Comparison of ENCODE assay signal across 8 cellular contexts in the genomic region with DNA sequence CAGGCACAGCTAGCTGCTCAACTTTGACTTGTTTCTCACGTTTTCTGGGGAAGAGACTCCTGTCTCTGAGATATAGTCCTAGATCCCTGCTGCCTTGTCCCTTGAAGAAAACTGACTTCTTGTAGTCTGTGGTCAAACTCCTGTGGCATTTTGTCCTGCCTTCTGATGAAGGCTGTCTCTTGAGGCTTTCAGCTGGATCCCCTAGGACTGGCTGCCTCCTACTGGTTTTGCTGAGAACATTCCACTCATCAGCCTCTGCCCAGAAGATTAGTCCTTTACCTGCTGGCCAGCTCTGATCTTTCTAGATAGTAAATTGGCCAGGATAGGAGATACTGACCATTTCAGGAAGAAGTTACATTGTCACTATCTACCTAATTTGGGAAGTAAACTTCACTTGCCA.
A peak's percentile ranks its signal among the peaks of the same experiment; 100 is the strongest.
DNase-seq lines count a peak whose midpoint lies in the region; ATAC-seq and TF ChIP-seq lines count a peak whose summit lies in the region.

No MANE protein-coding gene starts in this region.

- no peaks in the 10 kb centered on the region for H3K4me1 ChIP-seq in uterus
- H3K4me1 ChIP-seq in stomach: no peaks in the 10 kb centered on the region

- peak; percentile 53 for ATAC-seq in GM19395 (IDR thresholded peaks at IDR 0.05; ENCODE audit: unreplicated experiment)

- peak; percentile 7 for DNase-seq in Daoy (ENCODE audit: low read depth)
- peak; percentile 47 for DNase-seq in NB4 (ENCODE audit: low read depth)
- DNase-seq in fibroblast of pulmonary artery (ENCODE audit: low read depth): peak; percentile 3
- DNase-seq in uterus: no peak
- DNase-seq in NCI-H1105 treated with DMSO at 0.1 percent for 48 hours (lab: John Stamatoyannopoulos, UW): no peak
- DNase-seq in D341Med (ENCODE audit: low spot score): no peak
- DNase-seq in stomach: no peak

- H3K9me3 ChIP-seq in uterus: no peaks in the 10 kb centered on the region
- peaks cover 0 to 9% (median 3%) of the 10 kb centered on the region in 4 donors for H3K9me3 ChIP-seq in stomach

- H3K4me3 ChIP-seq in NB4 (ENCODE audit: low read depth, low read length): no peak overlapping the region
- H3K4me3 ChIP-seq in fibroblast of pulmonary artery (replicated peaks; ENCODE audit: low read depth, low read length): no peak overlapping the region
- no peak overlapping the region for H3K4me3 ChIP-seq in uterus
- no peak overlapping the region for H3K4me3 ChIP-seq in stomach

- no peak for TF ChIP-seq EP300 in stomach (IDR thresholded peaks at IDR 0.05)

- H3K36me3 ChIP-seq in uterus (no peaks in the 10 kb centered on the region), stomach (no peaks in the 10 kb centered on the region)

- H3K27me3 ChIP-seq in uterus: no peaks in the 10 kb centered on the region
- no peaks in the 10 kb centered on the region for H3K27me3 ChIP-seq in stomach

- TF ChIP-seq CTCF in NB4 (IDR thresholded peaks at IDR 0.05; ENCODE audit: low read depth, low read length) (peak; percentile 38), fibroblast of pulmonary artery (IDR thresholded peaks at IDR 0.05; ENCODE audit: low read length, missing control alignments) (no peak), uterus (IDR thresholded peaks at IDR 0.05) (no peak), stomach (IDR thresholded peaks at IDR 0.05) (no peak)

- intact Hi-C loops in uterus (cut with DNase I; ENCODE audit: low total_unique reads) (no loop called here), stomach (cut with DNase I; ENCODE audit: low total_unique reads) (no loop called here)

- 0 to 17% (median 12%) methylated on average over 1 of the region's 1 CpG for WGBS in stomach, 5 donors

- H3K27ac ChIP-seq in uterus (no peak overlapping the region), stomach (no peak overlapping the region)

- TF ChIP-seq POLR2A in NB4 (IDR thresholded peaks at IDR 0.05; ENCODE audit: extremely low read depth, insufficient read length): no peak
- TF ChIP-seq POLR2A in uterus (IDR thresholded peaks at IDR 0.05): no peak
- TF ChIP-seq POLR2A in stomach (IDR thresholded peaks at IDR 0.05): no peak

Comparison
In these comparisons a context has a peak if more than half of its experiments do, and no peak if none do; other contexts are left out.
1. DNase-seq: peak in Daoy (single experiment), NB4 (single experiment) and fibroblast of pulmonary artery (single experiment); none in uterus (0 of 2), NCI-H1105 treated with DMSO at 0.1 percent for 48 hours (single experiment), D341Med (single experiment) and stomach (single experiment).